In the genomic region with DNA sequence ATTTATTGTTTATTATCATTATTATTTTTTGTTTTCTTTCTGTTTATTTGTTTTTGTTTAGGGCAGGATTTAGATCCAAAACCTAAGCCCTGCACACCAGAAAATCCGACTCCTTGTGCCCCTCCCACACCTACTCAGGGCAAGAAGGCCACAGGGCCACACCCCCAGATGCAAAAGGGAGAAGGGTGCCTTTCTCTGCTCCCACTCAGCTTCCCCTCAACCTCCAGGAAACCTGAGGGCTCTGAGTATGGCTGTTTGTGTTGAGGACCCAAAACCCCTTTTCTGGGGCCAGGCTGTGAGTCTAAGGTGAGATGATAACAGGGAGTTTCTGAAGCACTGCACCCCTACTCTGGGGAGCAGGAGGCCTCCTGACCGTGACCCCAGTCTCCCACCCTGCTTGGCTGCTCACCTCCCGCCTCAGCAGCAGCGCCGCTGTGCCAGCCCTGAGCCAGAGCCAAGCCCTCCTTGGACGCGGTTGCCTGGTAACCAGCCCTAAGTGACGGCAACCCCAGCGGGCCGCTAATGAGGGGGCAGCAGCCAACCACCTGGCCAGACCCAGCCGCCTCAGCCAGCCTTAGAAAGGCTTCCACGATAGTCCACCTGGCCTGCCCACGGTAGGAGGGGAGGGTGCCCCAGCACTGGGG, we compare ENCODE assay signal across 10 cellular contexts. TPM values are rescaled to one million over a fixed set of nuclear protein-coding genes. Genes with fewer than 3 reads are reported as not detected.
DNase-seq lines count a peak whose midpoint lies in the region; ATAC-seq and TF ChIP-seq lines count a peak whose summit lies in the region.
"Had no signal": no experiment of that assay in that cellular context is flagged by ENCODE, and none has a peak within 500 bp of the region (broad histone marks: within the 10 kb centered on the region; RNA-seq: fewer than 3 reads in every experiment).

No MANE protein-coding gene starts in this region.

- peaks cover 0 to 14% of the 10 kb centered on the region in 2 donors for H3K27me3 Mint-ChIP-seq in effector memory CD8-positive, alpha-beta T cell

- H3K27me3 ChIP-seq in left ventricle myocardium inferior (ENCODE audit: low read depth), result no peaks in the 10 kb centered on the region

- no peaks in the 10 kb centered on the region for H3K9me3 Mint-ChIP-seq in effector memory CD8-positive, alpha-beta T cell

- H3K4me3 Mint-ChIP-seq in effector memory CD8-positive, alpha-beta T cell, result no peak overlapping the region
- H3K4me3 Mint-ChIP-seq: naive B cell had no signal

- H3K36me3 ChIP-seq in left ventricle myocardium inferior, result no peaks in the 10 kb centered on the region

- intact Hi-C loops in Right ventricle myocardium superior (cut with DNase I) (no loop called here), left ventricle myocardium inferior (cut with micrococcal nuclease) (no loop called here)

- peaks cover 38% of the 10 kb centered on the region for H3K4me1 ChIP-seq in left ventricle myocardium inferior

- no peaks in the 10 kb centered on the region for H3K9me3 ChIP-seq in left ventricle myocardium inferior (replicated peaks)

- no peak overlapping the region for H3K27ac ChIP-seq in left ventricle myocardium inferior (replicated peaks)

- ATAC-seq in Right ventricle myocardium superior (ENCODE audit: poor library complexity) (peak; percentile 59), GM21390 (IDR thresholded peaks at IDR 0.05; ENCODE audit: unreplicated experiment) (no peak), GM21360 (IDR thresholded peaks at IDR 0.05; ENCODE audit: unreplicated experiment) (no peak)
- ATAC-seq in effector memory CD8-positive, alpha-beta T cell (replicated peaks), result no peak

- DNase-seq in Right ventricle myocardium superior (no peak), left ventricle myocardium inferior (no peak), NCI-H82 (lab: John Stamatoyannopoulos, UW) (peak; percentile 89), iPS-NIHi11 (ENCODE audit: low spot score) (peak; percentile 89)
- DNase-seq in activated CD8-positive, alpha-beta memory T cell treated with anti-CD3 and anti-CD28 coated beads, Interleukin-2, amount 50 U/mL, for 4 hours, result no peak
- no peak for DNase-seq in effector memory CD8-positive, alpha-beta T cell
- DNase-seq: naive B cell; NK-92 treated with Interleukin-12 subunit alpha and Interleukin-12 subunit beta, amount 100 ng/mL, for 24 hours had no signal

- peaks cover 0 to 6% of the 10 kb centered on the region in 2 donors for H3K4me1 Mint-ChIP-seq in effector memory CD8-positive, alpha-beta T cell (ENCODE audit: low read depth in 2 of 2)

- TF ChIP-seq CTCF in left ventricle myocardium inferior (IDR thresholded peaks at IDR 0.05; ENCODE audit: borderline replicate concordance), result no peak

- H3K4me3 ChIP-seq in left ventricle myocardium inferior, result no peak overlapping the region

- H3K27ac Mint-ChIP-seq in effector memory CD8-positive, alpha-beta T cell, result no peak overlapping the region

- H3K36me3 Mint-ChIP-seq in effector memory CD8-positive, alpha-beta T cell (ENCODE audit: insufficient read depth), result peaks cover 7% of the 10 kb centered on the region
- H3K36me3 Mint-ChIP-seq: naive B cell had no signal

RNA-seq across cellular contexts. Expression of a gene that starts 6.4 kb away (rescaled TPM):
- total RNA-seq in Right ventricle myocardium superior, result 15.8 TPM
- total RNA-seq in left ventricle myocardium inferior, result 15.0 TPM

Comparison
In these comparisons a context has a peak if more than half of its experiments do, and no peak if none do; other contexts are left out.
1. DNase-seq: peak in NCI-H82 (single experiment) and iPS-NIHi11 (single experiment); none in Right ventricle myocardium superior (single experiment), left ventricle myocardium inferior (single experiment), activated CD8-positive, alpha-beta memory T cell treated with anti-CD3 and anti-CD28 coated beads, Interleukin-2, amount 50 U/mL, for 4 hours (single experiment) and effector memory CD8-positive, alpha-beta T cell (0 of 3).